7 cellular contexts compared by ENCODE assay signal in the genomic region with DNA sequence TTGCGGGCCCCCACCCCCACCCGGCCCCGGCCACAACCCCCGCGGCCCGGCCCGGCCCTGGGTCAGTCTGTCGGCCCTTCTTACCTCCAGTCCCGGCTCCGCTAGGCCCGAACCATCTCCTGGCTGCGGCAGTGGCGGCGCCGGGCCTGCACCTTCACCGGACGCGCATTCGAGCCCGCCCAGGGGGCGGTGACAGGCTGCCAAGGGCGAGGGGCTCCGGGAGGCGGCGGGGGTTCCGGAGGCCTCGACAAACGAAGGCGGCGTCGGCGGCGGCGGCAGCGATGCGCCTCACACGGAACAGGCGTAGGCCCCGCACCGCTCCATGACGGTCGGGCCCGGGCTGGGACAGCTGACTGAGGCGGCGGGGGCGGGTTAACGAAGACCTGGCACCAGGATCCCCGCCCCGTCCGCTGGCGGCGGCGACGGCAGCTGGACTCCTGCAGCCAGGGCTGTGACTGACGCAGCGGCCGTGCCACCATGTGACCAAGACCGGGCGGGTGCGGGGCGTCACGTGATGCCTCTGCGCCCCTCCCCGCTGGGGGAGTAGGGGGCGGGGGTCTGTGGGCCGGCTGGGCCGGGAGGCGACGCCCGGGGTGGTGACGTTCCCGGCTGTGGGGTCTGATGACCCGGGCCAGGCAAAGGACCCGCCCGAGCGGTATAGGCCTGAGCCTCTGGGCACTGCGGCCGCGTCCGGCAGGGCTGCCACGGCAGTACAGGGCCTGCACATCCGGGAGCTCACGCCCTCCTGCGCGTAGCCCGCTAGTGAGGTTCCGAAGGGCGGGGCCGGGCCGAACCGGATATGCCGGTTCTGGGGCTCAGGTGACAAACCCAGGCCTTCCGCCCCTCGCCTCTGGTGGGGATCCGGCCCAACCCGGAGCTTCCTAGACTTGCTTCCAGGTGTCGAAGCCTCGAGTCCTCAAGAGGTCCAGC. TPM values are rescaled to one million over a fixed set of nuclear protein-coding genes. Genes with fewer than 3 reads are reported as not detected.
DNase-seq lines count a peak whose midpoint lies in the region; ATAC-seq and TF ChIP-seq lines count a peak whose summit lies in the region.

A gene with protein sequence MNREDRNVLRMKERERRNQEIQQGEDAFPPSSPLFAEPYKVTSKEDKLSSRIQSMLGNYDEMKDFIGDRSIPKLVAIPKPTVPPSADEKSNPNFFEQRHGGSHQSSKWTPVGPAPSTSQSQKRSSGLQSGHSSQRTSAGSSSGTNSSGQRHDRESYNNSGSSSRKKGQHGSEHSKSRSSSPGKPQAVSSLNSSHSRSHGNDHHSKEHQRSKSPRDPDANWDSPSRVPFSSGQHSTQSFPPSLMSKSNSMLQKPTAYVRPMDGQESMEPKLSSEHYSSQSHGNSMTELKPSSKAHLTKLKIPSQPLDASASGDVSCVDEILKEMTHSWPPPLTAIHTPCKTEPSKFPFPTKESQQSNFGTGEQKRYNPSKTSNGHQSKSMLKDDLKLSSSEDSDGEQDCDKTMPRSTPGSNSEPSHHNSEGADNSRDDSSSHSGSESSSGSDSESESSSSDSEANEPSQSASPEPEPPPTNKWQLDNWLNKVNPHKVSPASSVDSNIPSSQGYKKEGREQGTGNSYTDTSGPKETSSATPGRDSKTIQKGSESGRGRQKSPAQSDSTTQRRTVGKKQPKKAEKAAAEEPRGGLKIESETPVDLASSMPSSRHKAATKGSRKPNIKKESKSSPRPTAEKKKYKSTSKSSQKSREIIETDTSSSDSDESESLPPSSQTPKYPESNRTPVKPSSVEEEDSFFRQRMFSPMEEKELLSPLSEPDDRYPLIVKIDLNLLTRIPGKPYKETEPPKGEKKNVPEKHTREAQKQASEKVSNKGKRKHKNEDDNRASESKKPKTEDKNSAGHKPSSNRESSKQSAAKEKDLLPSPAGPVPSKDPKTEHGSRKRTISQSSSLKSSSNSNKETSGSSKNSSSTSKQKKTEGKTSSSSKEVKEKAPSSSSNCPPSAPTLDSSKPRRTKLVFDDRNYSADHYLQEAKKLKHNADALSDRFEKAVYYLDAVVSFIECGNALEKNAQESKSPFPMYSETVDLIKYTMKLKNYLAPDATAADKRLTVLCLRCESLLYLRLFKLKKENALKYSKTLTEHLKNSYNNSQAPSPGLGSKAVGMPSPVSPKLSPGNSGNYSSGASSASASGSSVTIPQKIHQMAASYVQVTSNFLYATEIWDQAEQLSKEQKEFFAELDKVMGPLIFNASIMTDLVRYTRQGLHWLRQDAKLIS (minus strand): TSS at position 460 of the 930 bp plus-strand sequence. CDS start 26,445 bp downstream, outside the sequence.

- WGBS in hepatocyte (ENCODE audit: low lambda C conversion rate, missing lambda C conversion rate): 2% methylated on average over 68 of the region's 98 CpGs

- TF ChIP-seq CTCF in astrocyte of the cerebellum (IDR thresholded peaks at IDR 0.05; ENCODE audit: low read depth, low read length, missing control alignments) (no peak), hepatocyte (IDR thresholded peaks at IDR 0.05; ENCODE audit: poor library complexity) (no peak)

- ATAC-seq in GM18498 (IDR thresholded peaks at IDR 0.05; ENCODE audit: unreplicated experiment): peak; percentile 95
- ATAC-seq in HG02870 (IDR thresholded peaks at IDR 0.05; ENCODE audit: unreplicated experiment): peak; percentile 92

- in situ Hi-C loops in astrocyte of the cerebellum (cut with HindIII; ENCODE audit: low sequenced_read_pairs): loop anchor here (5.0 kb wide), 1 partner anchor 44 kb away; no protein-coding TSS in a partner anchor

- DNase-seq in NCI-H1694 treated with DMSO at 0.1 percent for 48 hours (lab: John Stamatoyannopoulos, UW): peak; percentile 77
- peak; percentile 80 for DNase-seq in T-helper 22 cell (ENCODE audit: low read depth)
- DNase-seq in astrocyte of the cerebellum (ENCODE audit: low read depth): peak; percentile 84
- peak; percentile 99 for DNase-seq in hepatocyte (ENCODE audit: low spot score)
- DNase-seq in retina: peak; percentile 96

- peak within 1 kb of the TSS; percentile 38 for H2AFZ ChIP-seq in hepatocyte

- peak within 1 kb of the TSS; percentile 99 for H3K27ac ChIP-seq in hepatocyte

- peaks cover 47% of the 10 kb centered on the region for H3K79me2 ChIP-seq in hepatocyte

- no peaks in the 10 kb centered on the region for H3K9me2 ChIP-seq in hepatocyte (replicated peaks; ENCODE audit: insufficient read depth)

- H3K36me3 ChIP-seq in hepatocyte (replicated peaks; ENCODE audit: insufficient read depth, low read depth): no peaks in the 10 kb centered on the region

- H3K4me2 ChIP-seq in hepatocyte: peak within 1 kb of the TSS; percentile 82

- peaks cover 39% of the 10 kb centered on the region for H4K20me1 ChIP-seq in hepatocyte (ENCODE audit: insufficient read depth, poor library complexity, severe bottlenecking)

- peaks cover 16% of the 10 kb centered on the region for H3K4me1 ChIP-seq in hepatocyte (ENCODE audit: insufficient read depth)

- no peaks in the 10 kb centered on the region for H3K9me3 ChIP-seq in hepatocyte (ENCODE audit: low read depth)

- peak within 1 kb of the TSS; percentile 93 for H3K4me3 ChIP-seq in astrocyte of the cerebellum (ENCODE audit: low read depth, low read length)
- H3K4me3 ChIP-seq in hepatocyte: peak within 1 kb of the TSS; percentile 78

- H3K27me3 ChIP-seq in hepatocyte: no peaks in the 10 kb centered on the region

RNA-seq across cellular contexts. Expression of the gene that starts here (rescaled TPM):
- 78.9 and 92.9 TPM in 2 replicates for total RNA-seq in hepatocyte
- polyA plus RNA-seq in hepatocyte: 44.0 and 46.2 TPM in 2 replicates

Comparison
In these comparisons a context has a peak if more than half of its experiments do, and no peak if none do; other contexts are left out.
1. Peak in every context shown above with its lines: DNase-seq, ATAC-seq, H3K4me3 ChIP-seq and H3K27ac ChIP-seq.